In genomic region chr5:149960272-149961185, GRCh38 we compare ENCODE assay signal across 8 cellular contexts. TPM values are rescaled to one million over a fixed set of nuclear protein-coding genes. Genes with fewer than 3 reads are reported as not detected.
DNase-seq lines count a peak whose midpoint lies in the region; ATAC-seq and TF ChIP-seq lines count a peak whose summit lies in the region.

TSS of gene SLC26A2 (plus strand) at chr5:149960758. CDS start at chr5:149977653, 16,895 bp downstream.

- H3K4me3 Mint-ChIP-seq in activated naive CD8-positive, alpha-beta T cell treated with anti-CD3 and anti-CD28 coated beads, Interleukin-2, amount 10 ng/mL, durations not matched to agents 7 days and 5 days = peak within 1 kb of the TSS; percentile 94

- H3K36me3 Mint-ChIP-seq in activated naive CD8-positive, alpha-beta T cell treated with anti-CD3 and anti-CD28 coated beads, Interleukin-2, amount 10 ng/mL, durations not matched to agents 7 days and 5 days = peaks cover 10% of the 10 kb centered on the region

- H3K27ac ChIP-seq in ovary (peak within 1 kb of the TSS; percentile 62 to 86), thyroid gland (peak within 1 kb of the TSS; percentile 84 to 91 (median 91))

- H3K36me3 ChIP-seq in ovary = no peaks in the 10 kb centered on the region
- no peaks in the 10 kb centered on the region for H3K36me3 ChIP-seq in thyroid gland

- H3K9me3 ChIP-seq in ovary (no peaks in the 10 kb centered on the region), thyroid gland (no peaks in the 10 kb centered on the region)

- intact Hi-C loops in head of caudate nucleus (cut with DNase I) (loop anchor here (10.0 kb wide), 1 partner anchor 126 kb away; no protein-coding TSS in a partner anchor), ovary (cut with DNase I) (no loop called here), thyroid gland (cut with DNase I) (no loop called here)

- POLR2A ChIA-PET in activated naive CD8-positive, alpha-beta T cell treated with anti-CD3 and anti-CD28 coated beads, Interleukin-2, amount 10 ng/mL, durations not matched to agents 7 days and 5 days (lab: Charles Lee) = interaction anchor here (0.5 to 1.4 kb wide), 8 partner anchors 14 to 455 kb away, joined by 3 to 7 read pairs (median 3); partner anchors contain the start of genes HMGXB3 and TIGD6

- TF ChIP-seq POLR2A in ovary (IDR thresholded peaks at IDR 0.05) = peak; percentile 85
- TF ChIP-seq POLR2A in thyroid gland (IDR thresholded peaks at IDR 0.05) = peak; percentile 33 to 97

- WGBS in ovary, 3 donors = 0 to 1% (median 0%) methylated on average over 67 to 84 of the region's 84 CpGs
- WGBS in thyroid gland, 2 donors = 1% methylated on average over 22 to 44 of the region's 84 CpGs

- peak within 1 kb of the TSS; percentile 55 for H3K4me3 ChIP-seq in ovary
- peak within 1 kb of the TSS; percentile 17 to 73 (median 68) for H3K4me3 ChIP-seq in thyroid gland (replicated peaks in 1 of 3)

- peak; percentile 94 for DNase-seq in GM10266 (ENCODE audit: extremely low spot score)
- DNase-seq in NCI-H1105 (lab: John Stamatoyannopoulos, UW) = peak; percentile 80
- peak; percentile 96 for DNase-seq in SKM-1 treated with dmso at 0.1 percent for 144 hours (lab: John Stamatoyannopoulos, UW; ENCODE audit: unreplicated experiment)
- DNase-seq in activated naive CD8-positive, alpha-beta T cell treated with anti-CD3 and anti-CD28 coated beads, Interleukin-2, amount 10 ng/mL, durations not matched to agents 7 days and 5 days = peak; percentile 90
- DNase-seq in head of caudate nucleus = peak; percentile 94 to 100 (median 99)
- peak; percentile 96 to 97 (median 97) for DNase-seq in ovary
- DNase-seq in thyroid gland = peak; percentile 98

- no peak for TF ChIP-seq EP300 in ovary (IDR thresholded peaks at IDR 0.05)

- TF ChIP-seq CTCF in GM10266 (IDR thresholded peaks at IDR 0.05; ENCODE audit: control insufficient read depth, insufficient read depth, low read depth, missing control alignments) = no peak
- TF ChIP-seq CTCF in ovary (IDR thresholded peaks at IDR 0.05) = no peak
- peak in 1 of 6 experiments; percentile 21 for TF ChIP-seq CTCF in thyroid gland (IDR thresholded peaks at IDR 0.05)

- H3K4me1 Mint-ChIP-seq in activated naive CD8-positive, alpha-beta T cell treated with anti-CD3 and anti-CD28 coated beads, Interleukin-2, amount 10 ng/mL, durations not matched to agents 7 days and 5 days = peaks cover 31% of the 10 kb centered on the region

- no peaks in the 10 kb centered on the region for H3K9me3 Mint-ChIP-seq in activated naive CD8-positive, alpha-beta T cell treated with anti-CD3 and anti-CD28 coated beads, Interleukin-2, amount 10 ng/mL, durations not matched to agents 7 days and 5 days

- H3K27me3 Mint-ChIP-seq in activated naive CD8-positive, alpha-beta T cell treated with anti-CD3 and anti-CD28 coated beads, Interleukin-2, amount 10 ng/mL, durations not matched to agents 7 days and 5 days = no peaks in the 10 kb centered on the region

- H3K4me1 ChIP-seq in ovary (ENCODE audit: insufficient read depth) = peaks cover 5% of the 10 kb centered on the region
- peaks cover 9 to 17% of the 10 kb centered on the region in 2 donors for H3K4me1 ChIP-seq in thyroid gland

- peak within 1 kb of the TSS; percentile 93 for H3K27ac Mint-ChIP-seq in activated naive CD8-positive, alpha-beta T cell treated with anti-CD3 and anti-CD28 coated beads, Interleukin-2, amount 10 ng/mL, durations not matched to agents 7 days and 5 days

- ATAC-seq in HG02623 (IDR thresholded peaks at IDR 0.05; ENCODE audit: unreplicated experiment) = peak; percentile 99
- ATAC-seq in activated naive CD8-positive, alpha-beta T cell treated with anti-CD3 and anti-CD28 coated beads, Interleukin-2, amount 10 ng/mL, durations not matched to agents 7 days and 5 days (ENCODE audit: low read depth) = peak; percentile 99

- H3K27me3 ChIP-seq in ovary = no peaks in the 10 kb centered on the region
- no peaks in the 10 kb centered on the region for H3K27me3 ChIP-seq in thyroid gland

RNA-seq across cellular contexts. Expression of gene SLC26A2, which starts in this region (rescaled TPM):
- 1 to 10 TPM; 8.6 to 9.7 TPM for total RNA-seq in activated naive CD8-positive, alpha-beta T cell treated with anti-CD3 and anti-CD28 coated beads, Interleukin-2, amount 10 ng/mL, durations not matched to agents 7 days and 5 days
- total RNA-seq in ovary = 10 to 100 TPM; 11.0 to 19.0 (median 16.9) TPM
- 10 to 100 TPM in 1 of 2 donors, 1 to 10 TPM in 1; 4.4 to 13.3 TPM for polyA plus RNA-seq in ovary
- 10 to 100 TPM; 10.1 to 13.6 (median 12.8) TPM for total RNA-seq in thyroid gland

Comparison
In these comparisons a context has a peak if more than half of its experiments do, and no peak if none do; other contexts are left out.
1. Peak in every context shown above with its lines: DNase-seq, ATAC-seq, H3K4me3 ChIP-seq and H3K27ac ChIP-seq.